In genomic region chr2:206084468-206084869, GRCh38 we compare ENCODE assay signal across 7 cellular contexts. TPM values are rescaled to one million over a fixed set of nuclear protein-coding genes. Genes with fewer than 3 reads are reported as not detected.
DNase-seq lines count a peak whose midpoint lies in the region; ATAC-seq and TF ChIP-seq lines count a peak whose summit lies in the region.

No MANE protein-coding gene starts in this region.

- H3K9me2 ChIP-seq in Loucy (replicated peaks; ENCODE audit: low read depth, low read length), result no peaks in the 10 kb centered on the region

- peaks cover 2% of the 10 kb centered on the region for H3K36me3 Mint-ChIP-seq in T-helper 17 cell (ENCODE audit: low read depth)

- H4K20me1 ChIP-seq in Loucy (ENCODE audit: insufficient read depth, low read length, poor library complexity, severe bottlenecking), result peaks cover 30% of the 10 kb centered on the region
- peaks cover 25% of the 10 kb centered on the region for H4K20me1 ChIP-seq in smooth muscle cell (ENCODE audit: low read depth)

- no peaks in the 10 kb centered on the region for H3K27me3 ChIP-seq in Loucy (ENCODE audit: insufficient read depth, low read length, poor library complexity, severe bottlenecking)
- H3K27me3 ChIP-seq in smooth muscle cell (ENCODE audit: low read depth), result no peaks in the 10 kb centered on the region

- peak overlapping the region; percentile 97 for H3K4me3 ChIP-seq in Loucy (ENCODE audit: low read length, poor library complexity, severe bottlenecking)
- peak overlapping the region; percentile 76 for H3K4me3 ChIP-seq in smooth muscle cell

- H3K36me3 ChIP-seq in Loucy (ENCODE audit: insufficient read depth, low read length), result no peaks in the 10 kb centered on the region; the same call in 1 of the 2 replicates
- no peaks in the 10 kb centered on the region for H3K36me3 ChIP-seq in smooth muscle cell (ENCODE audit: low read depth)

- TF ChIP-seq CTCF in Loucy (conservative IDR thresholded peaks at IDR 0.05; ENCODE audit: low read length) (no peak), smooth muscle cell (IDR thresholded peaks at IDR 0.05; ENCODE audit: borderline replicate concordance, insufficient read depth, poor library complexity, severe bottlenecking) (no peak)

- peaks cover 33% of the 10 kb centered on the region for H3K4me1 Mint-ChIP-seq in T-helper 17 cell

- H2AFZ ChIP-seq in Loucy (ENCODE audit: low read length) (peak overlapping the region; percentile 79), smooth muscle cell (ENCODE audit: low read depth) (peak overlapping the region; percentile 91)

- no peaks in the 10 kb centered on the region for H3K27me3 Mint-ChIP-seq in T-helper 17 cell

- H3K4me3 Mint-ChIP-seq in T-helper 17 cell, result peak overlapping the region; percentile 98

- peak overlapping the region; percentile 95 for H3K27ac ChIP-seq in smooth muscle cell (ENCODE audit: low read depth)

- H3K27ac Mint-ChIP-seq in T-helper 17 cell, result peak overlapping the region; percentile 98

- H3K4me2 ChIP-seq in Loucy (ENCODE audit: low read depth, low read length, poor library complexity, severe bottlenecking) (peak overlapping the region; percentile 98), smooth muscle cell (peak overlapping the region; percentile 100)

- WGBS in smooth muscle cell (ENCODE audit: low lambda C conversion rate), result under 1% methylated on average over 10 of the region's 10 CpGs

- H3K9ac ChIP-seq in Loucy (ENCODE audit: low read depth, low read length, poor library complexity, severe bottlenecking) (peak overlapping the region; percentile 100), smooth muscle cell (ENCODE audit: low read depth) (peak overlapping the region; percentile 99)

- H3F3A ChIP-seq in Loucy (ENCODE audit: low read depth) (peaks cover 3% of the 10 kb centered on the region), smooth muscle cell (ENCODE audit: low read depth) (peaks cover 7% of the 10 kb centered on the region)

- in situ Hi-C loops in G401 (cut with HindIII; ENCODE audit: low sequenced_read_pairs), result no loop called here

- H3K79me2 ChIP-seq in Loucy (ENCODE audit: insufficient read depth, low read length) (peaks cover 87% of the 10 kb centered on the region), smooth muscle cell (ENCODE audit: low read depth) (peaks cover 74% of the 10 kb centered on the region)

- H3K4me1 ChIP-seq in Loucy (ENCODE audit: insufficient read depth, low read length, poor library complexity, severe bottlenecking), result peaks cover 39% of the 10 kb centered on the region
- H3K4me1 ChIP-seq in smooth muscle cell (ENCODE audit: low read depth), result peaks cover 30% of the 10 kb centered on the region

- peak; percentile 80 for DNase-seq in G401 (ENCODE audit: low spot score)
- peak in 1 of 3 donors; percentile 13 for DNase-seq in T-helper 17 cell
- DNase-seq in dedifferentiated amniotic fluid mesenchymal stem cell (ENCODE audit: extremely low spot score), result peak; percentile 43
- peak; percentile 52 for DNase-seq in kidney glomerular epithelial cell (lab: John Stamatoyannopoulos, UW)
- peak; percentile 14 for DNase-seq in smooth muscle cell (lab: John Stamatoyannopoulos, UW; ENCODE audit: unreplicated experiment)

- H3K9me3 ChIP-seq in Loucy (ENCODE audit: insufficient read depth, low read depth, low read length) (no peaks in the 10 kb centered on the region), T-helper 17 cell (ENCODE audit: control insufficient read depth, low read length, poor library complexity, severe bottlenecking) (no peaks in the 10 kb centered on the region), smooth muscle cell (replicated peaks; ENCODE audit: low read depth) (no peaks in the 10 kb centered on the region)

- ATAC-seq in T-helper 17 cell, result no peak
- ATAC-seq in GM21360 (IDR thresholded peaks at IDR 0.05; ENCODE audit: unreplicated experiment), result no peak

RNA-seq across cellular contexts. Expression of gene INO80D, which starts 1.5 kb away (rescaled TPM):
- total RNA-seq in G401 (2014; rRNA removed; shearing (Covaris generic)), result 1.7 and 2.7 TPM in 2 replicates
- total RNA-seq in T-helper 17 cell, result 10 to 100 TPM; 52.7 to 53.0 TPM
- total RNA-seq in smooth muscle cell, result 7.1 and 9.1 TPM in 2 replicates
- polyA plus RNA-seq in smooth muscle cell, result 1.4 and 4.6 TPM in 2 replicates
